Comparison of ENCODE assay signal across 18 cellular contexts in the genomic region with DNA sequence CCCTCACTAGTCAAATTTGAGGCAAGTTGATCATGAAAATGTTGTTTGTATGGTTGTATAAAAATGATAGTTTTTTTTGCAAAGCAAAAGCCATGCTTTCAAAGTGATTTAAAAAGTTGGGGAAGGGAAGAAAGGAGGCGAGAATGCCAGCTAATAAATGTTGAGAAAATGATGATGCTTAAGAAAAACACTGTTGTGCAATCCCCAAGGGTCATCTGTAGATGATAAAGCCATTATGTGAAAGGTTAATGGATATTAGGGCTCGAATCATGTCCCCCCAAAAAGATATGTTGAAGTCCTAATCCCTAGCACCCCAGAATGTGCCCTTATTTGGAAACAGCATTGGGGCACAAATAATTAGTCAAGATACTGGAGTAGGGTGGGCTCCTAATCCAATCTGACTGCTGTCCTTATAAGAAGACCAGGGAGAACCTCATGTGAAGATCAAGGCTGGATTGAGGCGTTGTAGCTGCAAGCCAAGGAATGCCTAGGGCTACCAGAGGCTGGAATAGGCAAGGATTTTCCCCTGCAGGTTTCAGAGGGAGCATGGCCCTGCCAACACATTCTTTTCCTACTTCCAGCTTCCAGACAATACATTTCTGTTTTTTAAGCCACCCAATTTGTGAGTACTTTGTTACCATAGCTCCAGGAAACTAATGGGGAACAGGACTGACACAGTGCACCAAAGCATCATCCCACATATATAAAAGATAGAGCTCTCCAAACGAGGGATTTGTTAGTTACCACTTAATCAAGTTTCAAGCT.
"Had no signal": no experiment of that assay in that cellular context is flagged by ENCODE, and none has a peak within 500 bp of the region (broad histone marks: within the 10 kb centered on the region; RNA-seq: fewer than 3 reads in every experiment).

No MANE protein-coding gene starts in this region.

- H3K27ac Mint-ChIP-seq: activated CD4-positive, alpha-beta memory T cell treated with anti-CD3 and anti-CD28 coated beads for 36 hours; activated naive CD8-positive, alpha-beta T cell treated with anti-CD3 and anti-CD28 coated beads, Interleukin-2, amount 10 ng/mL, durations not matched to agents 7 days and 5 days; nephron progenitor cell had no signal

- H3K4me1 ChIP-seq: foreskin keratinocyte had no signal

- H3K9me3 ChIP-seq: ascending aorta, tibial artery had no signal

- H3K4me3 Mint-ChIP-seq: activated CD4-positive, alpha-beta memory T cell treated with anti-CD3 and anti-CD28 coated beads for 36 hours; activated naive CD8-positive, alpha-beta T cell treated with anti-CD3 and anti-CD28 coated beads, Interleukin-2, amount 10 ng/mL, durations not matched to agents 7 days and 5 days; nephron progenitor cell had no signal

- H3K36me3 ChIP-seq: ascending aorta, tibial artery had no signal

- H3K4me3 ChIP-seq: ascending aorta, lung, tibial artery had no signal

- H3K4me1 Mint-ChIP-seq: activated naive CD8-positive, alpha-beta T cell treated with anti-CD3 and anti-CD28 coated beads, Interleukin-2, amount 10 ng/mL, durations not matched to agents 7 days and 5 days; nephron progenitor cell had no signal

- H3K27ac ChIP-seq: foreskin keratinocyte, tibial artery had no signal

- DNase-seq: activated CD4-positive, alpha-beta memory T cell treated with anti-CD3 and anti-CD28 coated beads for 36 hours; activated naive CD4-positive, alpha-beta T cell; activated naive CD8-positive, alpha-beta T cell treated with anti-CD3 and anti-CD28 coated beads, Interleukin-2, amount 10 ng/mL, durations not matched to agents 7 days and 5 days; activated T-cell treated with anti-CD3 and anti-CD28 coated beads for 4 hours; effector CD4-positive, alpha-beta T cell; hippocampal formation; left colon; midbrain; nephron progenitor cell; posterior cingulate gyrus; retina; stimulated activated CD4-positive, alpha-beta T cell treated with anti-CD3 and anti-CD28 coated beads, Interleukin-2, amount 100 ng/mL, for 24 hours; stimulated activated naive CD4-positive, alpha-beta T cell treated with Interleukin-2 at 50 U/mL for 16 hours had no signal

- H3K27me3 ChIP-seq: ascending aorta, foreskin keratinocyte, tibial artery had no signal

- ATAC-seq: esophagus mucosa, foreskin keratinocyte, left colon had no signal

- H3K27me3 Mint-ChIP-seq: activated CD4-positive, alpha-beta memory T cell treated with anti-CD3 and anti-CD28 coated beads for 36 hours; activated naive CD8-positive, alpha-beta T cell treated with anti-CD3 and anti-CD28 coated beads, Interleukin-2, amount 10 ng/mL, durations not matched to agents 7 days and 5 days had no signal

- H3K36me3 Mint-ChIP-seq: activated CD4-positive, alpha-beta memory T cell treated with anti-CD3 and anti-CD28 coated beads for 36 hours had no signal
